In the genomic region with DNA sequence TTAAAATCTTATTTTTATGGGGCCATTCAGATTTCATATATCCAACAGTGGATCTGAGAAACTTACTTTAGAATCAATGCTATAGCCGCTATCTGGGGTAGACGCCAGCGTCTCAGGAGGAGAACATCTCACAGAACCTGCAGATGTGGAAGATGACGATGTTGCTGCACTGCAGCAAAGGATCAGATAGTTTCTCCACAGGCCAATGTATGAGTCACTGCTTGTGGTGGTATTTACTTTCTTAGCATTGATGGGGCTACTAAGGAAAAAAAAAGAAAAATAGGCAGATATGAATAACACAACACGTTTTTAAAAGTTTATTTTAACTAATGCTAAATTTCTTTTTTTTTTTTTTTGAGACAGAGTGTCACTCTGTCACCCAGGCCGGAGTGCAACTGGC, we compare ENCODE assay signal across 28 cellular contexts.
DNase-seq lines count a peak whose midpoint lies in the region; ATAC-seq and TF ChIP-seq lines count a peak whose summit lies in the region.
"Had no signal": no experiment of that assay in that cellular context is flagged by ENCODE, and none has a peak within 500 bp of the region (broad histone marks: within the 10 kb centered on the region; RNA-seq: fewer than 3 reads in every experiment).

No MANE protein-coding gene starts in this region.

- H3K9ac ChIP-seq in GM23248 = no peak overlapping the region

- H3K9me3 Mint-ChIP-seq in activated naive CD8-positive, alpha-beta T cell treated with anti-CD3 and anti-CD28 coated beads for 36 hours = no peaks in the 10 kb centered on the region
- H3K9me3 Mint-ChIP-seq: activated B cell treated with CpG ODN at 0.5 μM for 24 hours; activated naive CD8-positive, alpha-beta T cell treated with anti-CD3 and anti-CD28 coated beads, Interleukin-2, amount 50 U/mL, for 24 hours; naive B cell had no signal

- H3K27ac ChIP-seq in GM23248 = no peak overlapping the region
- H3K27ac ChIP-seq: A549, C4-2B, right atrium auricular region, RWPE1, transverse colon had no signal

- H3K36me3 ChIP-seq in GM23248 (ENCODE audit: low read depth) = peaks cover 22% of the 10 kb centered on the region

- H3K27me3 ChIP-seq in GM23248 (replicated peaks; ENCODE audit: insufficient read depth) = no peaks in the 10 kb centered on the region
- H3K27me3 ChIP-seq: right atrium auricular region, transverse colon had no signal

- no peaks in the 10 kb centered on the region for H4K20me1 ChIP-seq in GM23248 (ENCODE audit: insufficient read depth)

- in situ Hi-C loops in GM23248 (cut with MboI) = loop anchor here (25.0 kb wide), 1 partner anchor 211 kb away; a partner anchor contains a TSS

- H3K36me3 Mint-ChIP-seq in activated naive CD8-positive, alpha-beta T cell treated with anti-CD3 and anti-CD28 coated beads for 36 hours = peaks cover 8% of the 10 kb centered on the region

- TF ChIP-seq CTCF in fibroblast of pulmonary artery (IDR thresholded peaks at IDR 0.05; ENCODE audit: low read length, missing control alignments) = no peak

- no peak overlapping the region for H3K27ac Mint-ChIP-seq in activated naive CD8-positive, alpha-beta T cell treated with anti-CD3 and anti-CD28 coated beads for 36 hours
- H3K27ac Mint-ChIP-seq: activated B cell treated with CpG ODN at 0.5 μM for 24 hours; activated naive CD8-positive, alpha-beta T cell treated with anti-CD3 and anti-CD28 coated beads, Interleukin-2, amount 50 U/mL, for 24 hours; naive B cell had no signal

- no peaks in the 10 kb centered on the region for H3K9me2 ChIP-seq in GM23248 (ENCODE audit: insufficient read depth)

- ATAC-seq in GM21390 (IDR thresholded peaks at IDR 0.05; ENCODE audit: unreplicated experiment) = no peak
- ATAC-seq: A549; activated naive CD8-positive, alpha-beta T cell treated with anti-CD3 and anti-CD28 coated beads, Interleukin-2, amount 50 U/mL, for 24 hours had no signal

- H3K4me1 ChIP-seq in GM23248 (ENCODE audit: insufficient read depth) = peaks cover 7% of the 10 kb centered on the region
- H3K4me1 ChIP-seq: A549, HAP-1, right atrium auricular region, transverse colon had no signal

- no peaks in the 10 kb centered on the region for H3K9me3 ChIP-seq in GM23248 (ENCODE audit: low read depth)
- H3K9me3 ChIP-seq: A549, HAP-1, right atrium auricular region, transverse colon had no signal

- H3F3A ChIP-seq in GM23248 (ENCODE audit: insufficient read depth) = peaks cover 28% of the 10 kb centered on the region

- no peak overlapping the region for H3K4me3 Mint-ChIP-seq in activated naive CD8-positive, alpha-beta T cell treated with anti-CD3 and anti-CD28 coated beads for 36 hours
- H3K4me3 Mint-ChIP-seq: activated B cell treated with CpG ODN at 0.5 μM for 24 hours; activated naive CD8-positive, alpha-beta T cell treated with anti-CD3 and anti-CD28 coated beads, Interleukin-2, amount 50 U/mL, for 24 hours; naive B cell had no signal

- no peak overlapping the region for H2AFZ ChIP-seq in GM23248

- H3K4me2 ChIP-seq in GM23248 (ENCODE audit: unreplicated experiment) = no peak overlapping the region
- H3K4me2 ChIP-seq: A549 had no signal

- H3K4me1 Mint-ChIP-seq in activated naive CD8-positive, alpha-beta T cell treated with anti-CD3 and anti-CD28 coated beads for 36 hours = no peaks in the 10 kb centered on the region
- H3K4me1 Mint-ChIP-seq: activated B cell treated with CpG ODN at 0.5 μM for 24 hours; activated naive CD8-positive, alpha-beta T cell treated with anti-CD3 and anti-CD28 coated beads, Interleukin-2, amount 50 U/mL, for 24 hours had no signal

- H3K4me3 ChIP-seq in GM23248 (no peak overlapping the region), fibroblast of pulmonary artery (replicated peaks; ENCODE audit: low read depth, low read length) (no peak overlapping the region)
- H3K4me3 ChIP-seq: A549, HAP-1, right atrium auricular region, transverse colon had no signal

- no peaks in the 10 kb centered on the region for H3K79me2 ChIP-seq in GM23248 (ENCODE audit: insufficient read depth)

- WGBS in GM23248 (ENCODE audit: low coverage in 1 of 2, low lambda C conversion rate in 2 of 2, missing lambda C conversion rate in 2 of 2), 2 experiments = 89 to 91% methylated on average over 6 of the region's 6 CpGs

- DNase-seq in A172 (ENCODE audit: low spot score) (peak; percentile 21), GM23248 (peak; percentile 46), astrocyte of the hippocampus (ENCODE audit: low read depth, low spot score) (peak; percentile 42), fibroblast of pulmonary artery (ENCODE audit: low read depth) (peak; percentile 31), iPS-NIHi11 (ENCODE audit: low spot score) (no peak), T-helper 2 cell (no peak)
- no peak for DNase-seq in activated naive CD8-positive, alpha-beta T cell treated with anti-CD3 and anti-CD28 coated beads for 36 hours
- DNase-seq: activated B cell treated with CpG ODN at 0.5 μM for 24 hours; activated CD4-positive, alpha-beta T cell treated with anti-CD3 and anti-CD28 coated beads, Interleukin-2, amount 50 U/mL, for 48 hours; activated CD8-positive, alpha-beta memory T cell treated with anti-CD3 and anti-CD28 coated beads, Interleukin-2, amount 50 U/mL, for 48 hours; activated effector memory CD4-positive, alpha-beta T cell treated with Interleukin-2 at 50 U/mL for 16 hours; activated naive CD8-positive, alpha-beta T cell treated with anti-CD3 and anti-CD28 coated beads, Interleukin-2, amount 50 U/mL, for 24 hours; Calu3; central memory CD4-positive, alpha-beta T cell; MV-4-11; naive B cell; NCI-H1694; NCI-H2171 treated with DMSO at 0.1 percent for 48 hours; NCI-H526; stimulated activated CD4-positive, alpha-beta T cell treated with anti-CD3 and anti-CD28 coated beads, Interleukin-15, amount 100 ng/mL, for 24 hours; T1000; transverse colon had no signal

- H3K27me3 Mint-ChIP-seq in activated naive CD8-positive, alpha-beta T cell treated with anti-CD3 and anti-CD28 coated beads for 36 hours = no peaks in the 10 kb centered on the region
- H3K27me3 Mint-ChIP-seq: activated B cell treated with CpG ODN at 0.5 μM for 24 hours; activated naive CD8-positive, alpha-beta T cell treated with anti-CD3 and anti-CD28 coated beads, Interleukin-2, amount 50 U/mL, for 24 hours; naive B cell had no signal

Comparison
In these comparisons a context has a peak if more than half of its experiments do, and no peak if none do; other contexts are left out.
1. DNase-seq: peak in A172 (single experiment), GM23248 (single experiment), astrocyte of the hippocampus (single experiment) and fibroblast of pulmonary artery (single experiment); none in iPS-NIHi11 (single experiment), T-helper 2 cell (0 of 5) and activated naive CD8-positive, alpha-beta T cell treated with anti-CD3 and anti-CD28 coated beads for 36 hours (single experiment).